In the genomic region with DNA sequence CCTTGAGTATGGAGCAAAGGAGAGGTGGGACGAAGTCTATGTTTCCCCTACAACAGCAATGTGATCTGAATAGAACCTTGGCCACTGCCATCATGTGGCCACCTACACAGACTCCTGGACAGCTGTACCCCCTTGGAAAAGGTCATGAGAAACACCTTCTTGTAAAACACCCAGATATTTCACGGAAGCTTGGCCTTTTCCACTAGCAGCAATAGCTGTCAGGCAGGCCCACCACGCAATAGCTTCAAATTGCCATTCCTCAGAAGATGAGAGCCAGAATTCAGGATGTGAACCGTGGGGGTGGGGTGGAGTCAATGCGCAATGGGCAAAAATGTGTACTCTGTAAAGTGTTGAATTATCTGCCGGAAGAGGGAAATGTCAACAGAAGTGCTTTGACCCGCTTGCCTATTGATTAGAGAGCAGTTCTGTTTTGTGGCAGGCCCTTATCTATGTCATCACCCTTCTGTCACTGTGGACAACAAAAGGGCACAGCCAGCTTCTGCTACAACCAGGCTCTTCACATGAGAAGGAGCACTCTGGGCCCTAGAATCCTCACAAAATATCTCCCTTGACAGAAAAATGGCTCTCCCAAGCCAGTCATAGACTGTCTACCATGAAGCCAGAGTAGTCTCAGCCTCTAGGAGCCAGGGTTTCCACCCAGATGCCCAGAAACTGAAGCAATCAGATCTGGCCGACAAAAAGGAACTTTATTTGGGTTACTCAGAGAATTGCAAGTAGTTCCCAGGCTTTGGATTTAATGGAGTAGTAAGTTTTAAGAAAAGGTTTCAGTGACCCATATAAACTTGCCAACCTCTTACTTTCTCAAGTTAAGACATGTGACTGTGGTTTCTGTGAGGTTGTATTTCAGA, we compare ENCODE assay signal across 8 cellular contexts.
DNase-seq lines count a peak whose midpoint lies in the region; ATAC-seq and TF ChIP-seq lines count a peak whose summit lies in the region.

No MANE protein-coding gene starts in this region.

- peaks cover 0 to 15% of the 10 kb centered on the region in 2 donors for H3K4me1 ChIP-seq in mucosa of rectum (ENCODE audit: control insufficient read depth in 2 of 2, insufficient read depth in 2 of 2, low read length in 2 of 2)

- TF ChIP-seq POLR2A in erythroblast (IDR thresholded peaks at IDR 0.05; ENCODE audit: low read length), result no peak

- H3K27ac ChIP-seq in mucosa of rectum (ENCODE audit: low read depth in 2 of 2, low read length in 2 of 2), result peak overlapping the region; percentile 29 to 36

- H3K9ac ChIP-seq in mucosa of rectum (ENCODE audit: low read depth in 1 of 2, low read length in 2 of 2), result no peak overlapping the region

- no peaks in the 10 kb centered on the region for H3K27me3 ChIP-seq in mucosa of rectum (ENCODE audit: control insufficient read depth in 2 of 2, insufficient read depth in 2 of 2, low read length in 2 of 2)

- ATAC-seq in GM18867 (IDR thresholded peaks at IDR 0.05; ENCODE audit: unreplicated experiment), result no peak
- ATAC-seq in HG02763 (IDR thresholded peaks at IDR 0.05; ENCODE audit: unreplicated experiment), result no peak
- no peak for ATAC-seq in GM21390 (IDR thresholded peaks at IDR 0.05; ENCODE audit: unreplicated experiment)

- no peak for TF ChIP-seq CTCF in AG10803 (conservative IDR thresholded peaks at IDR 0.05; ENCODE audit: low read length)

- DNase-seq in AG10803 (ENCODE audit: low read depth) (peak; percentile 47), NCI-H748 treated with DMSO at 0.1 percent for 48 hours (lab: John Stamatoyannopoulos, UW) (peak; percentile 93), erythroblast (lab: John Stamatoyannopoulos, UW) (peak; percentile 25 to 66), posterior cingulate gyrus (no peak)

- H3K4me3 ChIP-seq in AG10803 (ENCODE audit: low read length) (no peak overlapping the region), mucosa of rectum (ENCODE audit: low read length in 2 of 2) (no peak overlapping the region)

- intact Hi-C loops in posterior cingulate gyrus (cut with DNase I), result no loop called here

- H3K36me3 ChIP-seq in mucosa of rectum (ENCODE audit: control insufficient read depth in 2 of 2, insufficient read depth in 2 of 2, low read length in 2 of 2), result peaks cover 0 to 6% of the 10 kb centered on the region in 2 donors

- H3K9me3 ChIP-seq in mucosa of rectum (ENCODE audit: control insufficient read depth in 2 of 2, low read length in 2 of 2), result no peaks in the 10 kb centered on the region

Comparison
In these comparisons a context has a peak if more than half of its experiments do, and no peak if none do; other contexts are left out.
1. DNase-seq: peak in AG10803 (single experiment), NCI-H748 treated with DMSO at 0.1 percent for 48 hours (single experiment) and erythroblast (2 of 2); none in posterior cingulate gyrus (0 of 10).